In genomic region chr12:8687846-8688601, GRCh38 we compare ENCODE assay signal across 8 cellular contexts. TPM values are rescaled to one million over a fixed set of nuclear protein-coding genes. Genes with fewer than 3 reads are reported as not detected.
DNase-seq lines count a peak whose midpoint lies in the region; ATAC-seq, FAIRE-seq and TF ChIP-seq lines count a peak whose summit lies in the region.

No MANE protein-coding gene starts in this region.

- H3K9me3 ChIP-seq in right lobe of liver (no peaks in the 10 kb centered on the region), HepG2 (ENCODE audit: low read length) (no peaks in the 10 kb centered on the region), PC-3 (ENCODE audit: low read length) (no peaks in the 10 kb centered on the region)

- no peak overlapping the region for H3K27ac Mint-ChIP-seq in neural crest cell (ENCODE audit: unreplicated experiment)
- H3K27ac Mint-ChIP-seq in stimulated activated naive CD8-positive, alpha-beta T cell treated with anti-CD3 and anti-CD28 coated beads, Interleukin-15, amount 100 ng/mL, for 72 hours = no peak overlapping the region

- H3K36me3 ChIP-seq in right lobe of liver = no peaks in the 10 kb centered on the region
- no peaks in the 10 kb centered on the region for H3K36me3 ChIP-seq in HepG2 (replicated peaks in 1 of 2; ENCODE audit: control insufficient read depth in 1 of 2, insufficient read depth in 2 of 2, low read length in 2 of 2)
- H3K36me3 ChIP-seq in PC-3 (ENCODE audit: low read depth, low read length) = no peaks in the 10 kb centered on the region

- no TSS peak for BruUV-seq in HepG2 (replicated peaks; lab: Mats Ljungman, UMichigan)
- no TSS peak for BruUV-seq in PC-3 (replicated peaks; lab: Mats Ljungman, UMichigan)

- no peak for TF ChIP-seq RAD21 in HepG2 (CRISPR knock-in tag; IDR thresholded peaks at IDR 0.05)

- no peak overlapping the region for H3K9ac ChIP-seq in HepG2 (ENCODE audit: insufficient read depth, low read depth, low read length)
- H3K9ac ChIP-seq in PC-3 (ENCODE audit: low read length) = no peak overlapping the region

- H3K4me2 ChIP-seq in HepG2 (ENCODE audit: low read depth, low read length) (no peak overlapping the region), PC-3 (ENCODE audit: low read length) (no peak overlapping the region)

- POLR2A ChIA-PET in HepG2 (lab: Yijun Ruan, JAX) = no interaction called here
- POLR2A ChIA-PET in PC-3 (lab: Charles Lee; ENCODE audit: unreplicated experiment) = no interaction called here
- POLR2A ChIA-PET in GM10248 (lab: Yijun Ruan, JAX) = no interaction called here

- no peaks in the 10 kb centered on the region for H3K9me2 ChIP-seq in PC-3 (replicated peaks; ENCODE audit: low read length)

- peaks cover 22% of the 10 kb centered on the region for H3K4me1 Mint-ChIP-seq in neural crest cell
- peaks cover 9% of the 10 kb centered on the region for H3K4me1 Mint-ChIP-seq in stimulated activated naive CD8-positive, alpha-beta T cell treated with anti-CD3 and anti-CD28 coated beads, Interleukin-15, amount 100 ng/mL, for 72 hours

- H3K79me2 ChIP-seq in HepG2 (ENCODE audit: insufficient read depth, low read length) = no peaks in the 10 kb centered on the region
- H3K79me2 ChIP-seq in PC-3 (ENCODE audit: low read length) = no peaks in the 10 kb centered on the region

- H3K4me1 ChIP-seq in right lobe of liver (no peaks in the 10 kb centered on the region), HepG2 (ENCODE audit: insufficient read depth, low read length) (no peaks in the 10 kb centered on the region), PC-3 (ENCODE audit: insufficient read depth, low read length) (no peaks in the 10 kb centered on the region)

- intact Hi-C loops in right lobe of liver (cut with DNase I) = no loop called here
- intact Hi-C loops in HepG2 (cut with micrococcal nuclease; ENCODE audit: unreplicated experiment) = no loop called here
- intact Hi-C loops in PC-3 (cut with micrococcal nuclease) = loop anchor here (10.0 kb wide), 1 partner anchor 207 kb away; no protein-coding TSS in a partner anchor

- TF ChIP-seq EP300 in HepG2 (IDR thresholded peaks at IDR 0.05; ENCODE audit: low read depth in 2 of 2, low read length in 2 of 2) (no peak), HepG2 (CRISPR knock-in tag; IDR thresholded peaks at IDR 0.05; ENCODE audit: borderline replicate concordance) (no peak)

- TF ChIP-seq CTCF in right lobe of liver (IDR thresholded peaks at IDR 0.05) (no peak), HepG2 (CRISPR knock-in tag; IDR thresholded peaks at IDR 0.05) (no peak), PC-3 (conservative IDR thresholded peaks at IDR 0.05; ENCODE audit: low read depth, low read length) (no peak), neural crest cell (conservative IDR thresholded peaks at IDR 0.05) (no peak), GM10248 (IDR thresholded peaks at IDR 0.05; ENCODE audit: control extremely low read depth, extremely low read depth, low read depth, missing control alignments) (no peak)

- H3K27me3 Mint-ChIP-seq in neural crest cell (ENCODE audit: low read depth) = no peaks in the 10 kb centered on the region
- no peaks in the 10 kb centered on the region for H3K27me3 Mint-ChIP-seq in stimulated activated naive CD8-positive, alpha-beta T cell treated with anti-CD3 and anti-CD28 coated beads, Interleukin-15, amount 100 ng/mL, for 72 hours

- WGBS in right lobe of liver (ENCODE audit: insufficient coverage, low coverage, low lambda C conversion rate, missing lambda C conversion rate) = 25% methylated on average over 2 of the region's 2 CpGs
- 4% methylated on average over 2 of the region's 2 CpGs for WGBS in HepG2 (ENCODE audit: low lambda C conversion rate)

- peaks cover 2% of the 10 kb centered on the region for H3K9me3 Mint-ChIP-seq in neural crest cell
- H3K9me3 Mint-ChIP-seq in stimulated activated naive CD8-positive, alpha-beta T cell treated with anti-CD3 and anti-CD28 coated beads, Interleukin-15, amount 100 ng/mL, for 72 hours = no peaks in the 10 kb centered on the region

- no peaks in the 10 kb centered on the region for H3F3A ChIP-seq in PC-3 (ENCODE audit: low read length, unreplicated experiment)

- in situ Hi-C loops in HepG2 (cut with HindIII; ENCODE audit: extremely low pct_ligation_motif_present, low pct_unique_long_range_greater_than_20kb) = no loop called here

- TF ChIP-seq POLR2A in right lobe of liver (IDR thresholded peaks at IDR 0.05) (no peak), HepG2 (IDR thresholded peaks at IDR 0.05; ENCODE audit: insufficient read depth in 1 of 2, low read depth in 2 of 2, low read length in 2 of 2) (no peak)

- DNase-seq in right lobe of liver (no peak), HepG2 (ENCODE audit: low spot score) (no peak), PC-3 (peak; percentile 11), neural crest cell (ENCODE audit: low read depth, low spot score) (peak; percentile 29), GM10248 (ENCODE audit: extremely low spot score) (no peak)
- DNase-seq in stimulated activated naive CD8-positive, alpha-beta T cell treated with anti-CD3 and anti-CD28 coated beads, Interleukin-15, amount 100 ng/mL, for 72 hours = no peak

- no peak overlapping the region for H3K4me3 Mint-ChIP-seq in neural crest cell
- H3K4me3 Mint-ChIP-seq in stimulated activated naive CD8-positive, alpha-beta T cell treated with anti-CD3 and anti-CD28 coated beads, Interleukin-15, amount 100 ng/mL, for 72 hours = no peak overlapping the region

- H3K36me3 Mint-ChIP-seq in neural crest cell (ENCODE audit: low read depth) = no peaks in the 10 kb centered on the region

- ATAC-seq in right lobe of liver (peak; percentile 68 to 93 (median 88)), HepG2 (no peak), PC-3 (peak; percentile 46; the same call in 1 of the 2 replicates), esophagus mucosa (peak; percentile 95), GM18858 (IDR thresholded peaks at IDR 0.05; ENCODE audit: unreplicated experiment) (no peak)
- ATAC-seq in stimulated activated naive CD8-positive, alpha-beta T cell treated with anti-CD3 and anti-CD28 coated beads, Interleukin-15, amount 100 ng/mL, for 72 hours = no peak

- H3K27me3 ChIP-seq in right lobe of liver (no peaks in the 10 kb centered on the region), HepG2 (ENCODE audit: control insufficient read depth in 1 of 2, insufficient read depth in 2 of 2, low read length in 2 of 2) (peaks cover 1 to 23% of the 10 kb centered on the region in 2 experiments; a peak in 1 of 5 replicates), PC-3 (ENCODE audit: low read length) (peaks cover 18% of the 10 kb centered on the region)

- H4K20me1 ChIP-seq in HepG2 (ENCODE audit: insufficient read depth, low read length) (no peaks in the 10 kb centered on the region), PC-3 (ENCODE audit: low read length) (no peaks in the 10 kb centered on the region)

- H3K4me3 ChIP-seq in right lobe of liver = no peak overlapping the region
- H3K4me3 ChIP-seq in HepG2 (replicated peaks in 1 of 3; ENCODE audit: insufficient read depth in 1 of 3, low read depth in 2 of 3, low read length in 3 of 3) = no peak overlapping the region
- H3K4me3 ChIP-seq in PC-3 (ENCODE audit: low read length) = no peak overlapping the region

- H3K27ac ChIP-seq in right lobe of liver (no peak overlapping the region), HepG2 (ENCODE audit: extremely low read length, insufficient read depth, low read length) (no peak overlapping the region), PC-3 (ENCODE audit: low read length) (no peak overlapping the region)

- no peak for FAIRE-seq in HepG2 (lab: Jason Lieb, UNC)

- H2AFZ ChIP-seq in HepG2 (ENCODE audit: low read length) (no peak overlapping the region), PC-3 (ENCODE audit: low read length) (no peak overlapping the region)

- CTCF ChIA-PET in HepG2 (lab: Yijun Ruan, JAX; ENCODE audit: low intra/inter-chr PET ratio, low total read pairs) = no interaction called here
- CTCF ChIA-PET in PC-3 (lab: Charles Lee) = no interaction called here
- CTCF ChIA-PET in GM10248 (lab: Yijun Ruan, JAX) = interaction anchor here (0.7 to 2.1 kb wide), 6 partner anchors 10 to 361 kb away, joined by 3 to 11 read pairs (median 3); no protein-coding TSS in a partner anchor

RNA-seq across cellular contexts. Expression of gene RIMKLB, which starts 9.8 kb away (rescaled TPM):
- total RNA-seq in right lobe of liver (1 to 10 TPM; 1.3 to 4.7 (median 2.6) TPM), HepG2 (2016; rRNA removed; fragmentation: Illumina TruSeq; extraction: Trizol) (0.21 and 0.33 TPM in 2 replicates), PC-3 (2014; rRNA removed) (1.3 and 4.9 TPM in 2 replicates), esophagus mucosa (10.6 TPM), neural crest cell (64.2 and 66.1 TPM in 2 replicates)
- not detected in 2 replicates for total RNA-seq in HepG2 (2016; cell fraction: cytosol; rRNA removed; fragmentation: Illumina TruSeq; extraction: Trizol; ENCODE audit: low read depth)
- total RNA-seq in HepG2 (2016; cell fraction: insoluble cytoplasmic fraction; rRNA removed; fragmentation: Illumina TruSeq; extraction: Trizol) = 0.22 and 0.39 TPM in 2 replicates
- 0.03 TPM in 1 of 2 replicates, not detected in the other for total RNA-seq in HepG2 (2016; cell fraction: membrane; rRNA removed; fragmentation: Illumina TruSeq; extraction: Trizol)
- total RNA-seq in HepG2 (2016; cell fraction: nucleus; rRNA removed; fragmentation: Illumina TruSeq; extraction: Trizol) = 0.78 and 1.7 TPM in 2 replicates
- polyA plus RNA-seq in HepG2 (2011; rRNA removed) = 0.35 and 0.40 TPM in 2 replicates
- 0.15 and 0.18 TPM in 2 replicates for polyA plus RNA-seq in HepG2 (2011; cell fraction: cytosol; rRNA removed)
- 0.96 and 2.2 TPM in 2 replicates for polyA plus RNA-seq in HepG2 (2011; cell fraction: nucleus; rRNA removed)
- polyA plus RNA-seq in HepG2 (2012) = 0.52 and 1.0 TPM in 2 replicates
- polyA plus RNA-seq in HepG2 (2016; cell fraction: cytosol; fragmentation: Illumina TruSeq; extraction: Trizol; ENCODE audit: low read depth) = not detected in 2 replicates
- polyA plus RNA-seq in HepG2 (2016; cell fraction: insoluble cytoplasmic fraction; fragmentation: Illumina TruSeq; extraction: Trizol; ENCODE audit: low read depth) = 0.30 TPM in 1 of 2 replicates, not detected in the other
- not detected in 2 replicates for polyA plus RNA-seq in HepG2 (2016; cell fraction: membrane; fragmentation: Illumina TruSeq; extraction: Trizol; ENCODE audit: low read depth)
- polyA plus RNA-seq in HepG2 (2016; cell fraction: nucleus; fragmentation: Illumina TruSeq; extraction: Trizol; ENCODE audit: insufficient read depth, low read depth) = 1.3 and 1.8 TPM in 2 replicates
- 0.06 and 372 TPM in 2 replicates for polyA minus RNA-seq in HepG2 (2011; rRNA and poly(A)+ RNA removed; ENCODE audit: low replicate concordance)
- 0.89 and 1.3 TPM in 2 replicates for polyA minus RNA-seq in HepG2 (2011; cell fraction: cytosol; rRNA and poly(A)+ RNA removed)
- polyA minus RNA-seq in HepG2 (2011; cell fraction: nucleus; rRNA and poly(A)+ RNA removed) = 2.2 and 2.6 TPM in 2 replicates

RNA-seq across cellular contexts. Expression of gene MFAP5, which starts 25.4 kb away (rescaled TPM):
- total RNA-seq in right lobe of liver (under 1 TPM in 2 of 6 experiments, not detected in 4; 0.12 to 0.39 TPM), HepG2 (2016; rRNA removed; fragmentation: Illumina TruSeq; extraction: Trizol) (not detected in 2 replicates), PC-3 (2014; rRNA removed) (not detected in 2 replicates), esophagus mucosa (3.3 TPM), neural crest cell (not detected in 2 replicates)
- total RNA-seq in HepG2 (2016; cell fraction: cytosol; rRNA removed; fragmentation: Illumina TruSeq; extraction: Trizol; ENCODE audit: low read depth) = not detected in 2 replicates
- total RNA-seq in HepG2 (2016; cell fraction: insoluble cytoplasmic fraction; rRNA removed; fragmentation: Illumina TruSeq; extraction: Trizol) = not detected in 2 replicates
- not detected in 2 replicates for total RNA-seq in HepG2 (2016; cell fraction: membrane; rRNA removed; fragmentation: Illumina TruSeq; extraction: Trizol)
- not detected in 2 replicates for total RNA-seq in HepG2 (2016; cell fraction: nucleus; rRNA removed; fragmentation: Illumina TruSeq; extraction: Trizol)
- polyA plus RNA-seq in HepG2 (2011; rRNA removed) = 0.07 TPM in 1 of 2 replicates, not detected in the other
- 0.15 and 0.23 TPM in 2 replicates for polyA plus RNA-seq in HepG2 (2011; cell fraction: cytosol; rRNA removed)
- not detected in 2 replicates for polyA plus RNA-seq in HepG2 (2011; cell fraction: nucleus; rRNA removed)
- not detected in 2 replicates for polyA plus RNA-seq in HepG2 (2012)
- polyA plus RNA-seq in HepG2 (2016; cell fraction: cytosol; fragmentation: Illumina TruSeq; extraction: Trizol; ENCODE audit: low read depth) = not detected in 2 replicates
- polyA plus RNA-seq in HepG2 (2016; cell fraction: insoluble cytoplasmic fraction; fragmentation: Illumina TruSeq; extraction: Trizol; ENCODE audit: low read depth) = not detected in 2 replicates
- not detected in 2 replicates for polyA plus RNA-seq in HepG2 (2016; cell fraction: membrane; fragmentation: Illumina TruSeq; extraction: Trizol; ENCODE audit: low read depth)
- not detected in 2 replicates for polyA plus RNA-seq in HepG2 (2016; cell fraction: nucleus; fragmentation: Illumina TruSeq; extraction: Trizol; ENCODE audit: insufficient read depth, low read depth)
- 442 TPM in 1 of 2 replicates, not detected in the other for polyA minus RNA-seq in HepG2 (2011; rRNA and poly(A)+ RNA removed; ENCODE audit: low replicate concordance)
- 0.62 TPM in 1 of 2 replicates, not detected in the other for polyA minus RNA-seq in HepG2 (2011; cell fraction: cytosol; rRNA and poly(A)+ RNA removed)
- polyA minus RNA-seq in HepG2 (2011; cell fraction: nucleus; rRNA and poly(A)+ RNA removed) = 0.52 and 1.2 TPM in 2 replicates

Comparison
In these comparisons a context has a peak if more than half of its experiments do, and no peak if none do; other contexts are left out.
1. ATAC-seq: peak in right lobe of liver (4 of 4), PC-3 (single experiment) and esophagus mucosa (single experiment); none in HepG2 (single experiment), stimulated activated naive CD8-positive, alpha-beta T cell treated with anti-CD3 and anti-CD28 coated beads, Interleukin-15, amount 100 ng/mL, for 72 hours (single experiment) and GM18858 (single experiment).
2. DNase-seq: peak in PC-3 (single experiment) and neural crest cell (single experiment); none in right lobe of liver (0 of 3), HepG2 (single experiment), GM10248 (single experiment) and stimulated activated naive CD8-positive, alpha-beta T cell treated with anti-CD3 and anti-CD28 coated beads, Interleukin-15, amount 100 ng/mL, for 72 hours (0 of 2).